22 cellular contexts compared by ENCODE assay signal in the genomic region with DNA sequence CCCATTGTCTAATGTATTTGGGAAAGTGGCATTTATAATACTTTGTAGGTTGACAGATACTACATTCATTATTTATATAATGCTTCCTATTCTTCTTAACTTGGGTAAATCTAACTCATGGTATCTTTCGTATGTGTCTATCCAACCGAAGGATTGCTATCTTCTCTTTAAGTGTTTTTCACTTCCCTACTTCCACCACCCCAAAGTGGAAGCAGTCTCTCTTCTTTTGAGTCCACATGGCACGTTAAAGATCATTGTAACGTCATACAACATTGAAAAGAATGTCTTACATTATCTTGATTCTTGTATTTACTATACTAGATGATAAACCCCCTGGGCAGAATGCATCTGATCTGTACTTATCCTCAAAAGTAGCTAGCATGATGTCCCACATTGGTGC. TPM values are rescaled to one million over a fixed set of nuclear protein-coding genes. Genes with fewer than 3 reads are reported as not detected.
DNase-seq lines count a peak whose midpoint lies in the region; ATAC-seq and TF ChIP-seq lines count a peak whose summit lies in the region.
"Had no signal": no experiment of that assay in that cellular context is flagged by ENCODE, and none has a peak within 500 bp of the region (broad histone marks: within the 10 kb centered on the region; RNA-seq: fewer than 3 reads in every experiment).

No MANE protein-coding gene starts in this region.

- no peaks in the 10 kb centered on the region for H3K9me3 ChIP-seq in Karpas-422 (ENCODE audit: low read length)
- H3K9me3 ChIP-seq in Peyer's patch: no peaks in the 10 kb centered on the region
- H3K9me3 ChIP-seq: A549, BE2C had no signal

- no peak overlapping the region for H3K9ac ChIP-seq in Karpas-422 (ENCODE audit: low read length)
- H3K9ac ChIP-seq: GM23248 had no signal

- no peak overlapping the region for H3K4me3 ChIP-seq in Karpas-422 (ENCODE audit: low read length)
- H3K4me3 ChIP-seq in Peyer's patch: no peak overlapping the region
- H3K4me3 ChIP-seq: A549, GM23248 had no signal

- TF ChIP-seq POLR2A in Peyer's patch (IDR thresholded peaks at IDR 0.05): no peak

- DNase-seq in activated naive CD8-positive, alpha-beta T cell treated with anti-CD3 and anti-CD28 coated beads, Interleukin-2, amount 50 U/mL, for 24 hours: no peak
- no peak for DNase-seq in activated naive CD8-positive, alpha-beta T cell treated with anti-CD3 and anti-CD28 coated beads for 36 hours
- DNase-seq in Karpas-422 (no peak), Peyer's patch (no peak)
- DNase-seq in stimulated activated naive B cell treated with anti-CD40 and anti-IgM and Interleukin-4, amounts not matched to agents 10 μg/mL and 1 μg/mL and 100 μg/mL, for 72 hours: no peak
- DNase-seq: BE2C, COR-L47, DMS79, GM23248, H9, KBM-7, NCI-H1092 treated with DMSO at 0.1 percent for 48 hours, NCI-H146, NCI-H2029, NCI-H226, NCI-H524 treated with DMSO at 0.1 percent for 48 hours, NCI-H82, Right ventricle myocardium superior had no signal

- H3K4me2 ChIP-seq in Karpas-422 (ENCODE audit: low read depth, low read length, poor library complexity, severe bottlenecking): no peak overlapping the region
- H3K4me2 ChIP-seq: A549 had no signal

- H3K27ac ChIP-seq in Karpas-422 (ENCODE audit: low read length): peak overlapping the region; percentile 38
- peak overlapping the region in 2 of 4 donors; percentile 26 to 37 for H3K27ac ChIP-seq in Peyer's patch
- H3K27ac ChIP-seq: A549, GM23248, HL-60 had no signal

- no peak for TF ChIP-seq CTCF in Peyer's patch (IDR thresholded peaks at IDR 0.05)

- H3K4me1 ChIP-seq in Karpas-422 (ENCODE audit: low read length): peaks cover 12% of the 10 kb centered on the region; the same call in 1 of the 2 replicates
- H3K4me1 ChIP-seq in Peyer's patch: peaks cover 0 to 23% (median 0%) of the 10 kb centered on the region in 4 donors
- H3K4me1 ChIP-seq: A549, BE2C had no signal

- H3K9me3 Mint-ChIP-seq in activated naive CD8-positive, alpha-beta T cell treated with anti-CD3 and anti-CD28 coated beads, Interleukin-2, amount 50 U/mL, for 24 hours: no peaks in the 10 kb centered on the region
- no peaks in the 10 kb centered on the region for H3K9me3 Mint-ChIP-seq in activated naive CD8-positive, alpha-beta T cell treated with anti-CD3 and anti-CD28 coated beads for 36 hours
- no peaks in the 10 kb centered on the region for H3K9me3 Mint-ChIP-seq in activated T-helper 17 cell treated with anti-CD3 and anti-CD28 coated beads, Interleukin-2, amount 50 U/mL, for 72 hours
- H3K9me3 Mint-ChIP-seq in stimulated activated naive B cell treated with anti-CD40 and anti-IgM and Interleukin-4, amounts not matched to agents 10 μg/mL and 1 μg/mL and 100 μg/mL, for 72 hours: no peaks in the 10 kb centered on the region

- no peaks in the 10 kb centered on the region for H3K9me2 ChIP-seq in Karpas-422 (replicated peaks; ENCODE audit: insufficient read depth, low read length)

- H4K20me1 ChIP-seq in Karpas-422 (ENCODE audit: insufficient read depth, low read depth, low read length): peaks cover 90% of the 10 kb centered on the region

- H3K27me3 Mint-ChIP-seq in activated naive CD8-positive, alpha-beta T cell treated with anti-CD3 and anti-CD28 coated beads, Interleukin-2, amount 50 U/mL, for 24 hours: no peaks in the 10 kb centered on the region
- H3K27me3 Mint-ChIP-seq in activated naive CD8-positive, alpha-beta T cell treated with anti-CD3 and anti-CD28 coated beads for 36 hours: no peaks in the 10 kb centered on the region
- no peaks in the 10 kb centered on the region for H3K27me3 Mint-ChIP-seq in activated T-helper 17 cell treated with anti-CD3 and anti-CD28 coated beads, Interleukin-2, amount 50 U/mL, for 72 hours
- no peaks in the 10 kb centered on the region for H3K27me3 Mint-ChIP-seq in stimulated activated naive B cell treated with anti-CD40 and anti-IgM and Interleukin-4, amounts not matched to agents 10 μg/mL and 1 μg/mL and 100 μg/mL, for 72 hours

- peaks cover 13% of the 10 kb centered on the region for H3K79me2 ChIP-seq in Karpas-422 (ENCODE audit: low read length)

- no peaks in the 10 kb centered on the region for H3K27me3 ChIP-seq in Karpas-422 (ENCODE audit: low read length)
- H3K27me3 ChIP-seq in Peyer's patch: no peaks in the 10 kb centered on the region
- H3K27me3 ChIP-seq: BE2C had no signal

- H3K4me3 Mint-ChIP-seq in activated naive CD8-positive, alpha-beta T cell treated with anti-CD3 and anti-CD28 coated beads, Interleukin-2, amount 50 U/mL, for 24 hours: no peak overlapping the region
- H3K4me3 Mint-ChIP-seq in activated naive CD8-positive, alpha-beta T cell treated with anti-CD3 and anti-CD28 coated beads for 36 hours: no peak overlapping the region
- H3K4me3 Mint-ChIP-seq in activated T-helper 17 cell treated with anti-CD3 and anti-CD28 coated beads, Interleukin-2, amount 50 U/mL, for 72 hours: no peak overlapping the region
- H3K4me3 Mint-ChIP-seq in stimulated activated naive B cell treated with anti-CD40 and anti-IgM and Interleukin-4, amounts not matched to agents 10 μg/mL and 1 μg/mL and 100 μg/mL, for 72 hours: no peak overlapping the region
- H3K4me3 Mint-ChIP-seq: H9 had no signal

- H3K27ac Mint-ChIP-seq in activated naive CD8-positive, alpha-beta T cell treated with anti-CD3 and anti-CD28 coated beads, Interleukin-2, amount 50 U/mL, for 24 hours: peak overlapping the region; percentile 40
- no peak overlapping the region for H3K27ac Mint-ChIP-seq in activated naive CD8-positive, alpha-beta T cell treated with anti-CD3 and anti-CD28 coated beads for 36 hours
- peak overlapping the region; percentile 61 for H3K27ac Mint-ChIP-seq in activated T-helper 17 cell treated with anti-CD3 and anti-CD28 coated beads, Interleukin-2, amount 50 U/mL, for 72 hours
- peak overlapping the region; percentile 15 for H3K27ac Mint-ChIP-seq in stimulated activated naive B cell treated with anti-CD40 and anti-IgM and Interleukin-4, amounts not matched to agents 10 μg/mL and 1 μg/mL and 100 μg/mL, for 72 hours

- peaks cover 23% of the 10 kb centered on the region for H3K4me1 Mint-ChIP-seq in activated naive CD8-positive, alpha-beta T cell treated with anti-CD3 and anti-CD28 coated beads, Interleukin-2, amount 50 U/mL, for 24 hours
- peaks cover 19% of the 10 kb centered on the region for H3K4me1 Mint-ChIP-seq in activated naive CD8-positive, alpha-beta T cell treated with anti-CD3 and anti-CD28 coated beads for 36 hours
- peaks cover 24% of the 10 kb centered on the region for H3K4me1 Mint-ChIP-seq in activated T-helper 17 cell treated with anti-CD3 and anti-CD28 coated beads, Interleukin-2, amount 50 U/mL, for 72 hours
- H3K4me1 Mint-ChIP-seq in stimulated activated naive B cell treated with anti-CD40 and anti-IgM and Interleukin-4, amounts not matched to agents 10 μg/mL and 1 μg/mL and 100 μg/mL, for 72 hours: peaks cover 6 to 7% of the 10 kb centered on the region in 2 donors

- no peak overlapping the region for H2AFZ ChIP-seq in Karpas-422 (ENCODE audit: low read length)
- H2AFZ ChIP-seq: GM23248 had no signal

- peaks cover 88% of the 10 kb centered on the region for H3K36me3 Mint-ChIP-seq in activated naive CD8-positive, alpha-beta T cell treated with anti-CD3 and anti-CD28 coated beads, Interleukin-2, amount 50 U/mL, for 24 hours (ENCODE audit: low read depth)
- H3K36me3 Mint-ChIP-seq in activated naive CD8-positive, alpha-beta T cell treated with anti-CD3 and anti-CD28 coated beads for 36 hours: peaks cover 37% of the 10 kb centered on the region
- peaks cover 100% of the 10 kb centered on the region for H3K36me3 Mint-ChIP-seq in activated T-helper 17 cell treated with anti-CD3 and anti-CD28 coated beads, Interleukin-2, amount 50 U/mL, for 72 hours (ENCODE audit: low read depth)
- peaks cover 53 to 79% of the 10 kb centered on the region in 2 donors for H3K36me3 Mint-ChIP-seq in stimulated activated naive B cell treated with anti-CD40 and anti-IgM and Interleukin-4, amounts not matched to agents 10 μg/mL and 1 μg/mL and 100 μg/mL, for 72 hours

- peaks cover 100% of the 10 kb centered on the region for H3K36me3 ChIP-seq in Karpas-422 (ENCODE audit: insufficient read depth, low read length)
- peaks cover 0 to 100% (median 10%) of the 10 kb centered on the region in 3 donors for H3K36me3 ChIP-seq in Peyer's patch

- ATAC-seq in activated naive CD8-positive, alpha-beta T cell treated with anti-CD3 and anti-CD28 coated beads, Interleukin-2, amount 50 U/mL, for 24 hours: no peak
- ATAC-seq in activated T-helper 17 cell treated with anti-CD3 and anti-CD28 coated beads, Interleukin-2, amount 50 U/mL, for 72 hours (replicated peaks): no peak
- peak; percentile 51 to 57 for ATAC-seq in stimulated activated naive B cell treated with anti-CD40 and anti-IgM and Interleukin-4, amounts not matched to agents 10 μg/mL and 1 μg/mL and 100 μg/mL, for 72 hours (replicated peaks)
- ATAC-seq in GM21723 (IDR thresholded peaks at IDR 0.05; ENCODE audit: unreplicated experiment): no peak
- ATAC-seq: A549 had no signal

RNA-seq across cellular contexts. Expression of a gene that starts 21.2 kb away (rescaled TPM):
- total RNA-seq in activated naive CD8-positive, alpha-beta T cell treated with anti-CD3 and anti-CD28 coated beads for 36 hours: 100 to 1,000 TPM; 234 to 243 TPM
- total RNA-seq in Karpas-422 (2014; rRNA removed; shearing (Covaris generic); ENCODE audit: low replicate concordance): 931 and 967 TPM in 2 replicates
- total RNA-seq in activated T-helper 17 cell treated with anti-CD3 and anti-CD28 coated beads, Interleukin-2, amount 50 U/mL, for 72 hours: 100 to 1,000 TPM; 206 to 244 TPM
- 1,000 to 10,000 TPM in 3 of 4 donors, 100 to 1,000 TPM in 1; 229 to 4,700 (median 2,986) TPM for total RNA-seq in Peyer's patch

Comparison
In these comparisons a context has a peak if more than half of its experiments do, and no peak if none do; other contexts are left out.
1. ATAC-seq: peak in stimulated activated naive B cell treated with anti-CD40 and anti-IgM and Interleukin-4, amounts not matched to agents 10 μg/mL and 1 μg/mL and 100 μg/mL, for 72 hours (2 of 2); none in activated naive CD8-positive, alpha-beta T cell treated with anti-CD3 and anti-CD28 coated beads, Interleukin-2, amount 50 U/mL, for 24 hours (single experiment), activated T-helper 17 cell treated with anti-CD3 and anti-CD28 coated beads, Interleukin-2, amount 50 U/mL, for 72 hours (single experiment) and GM21723 (single experiment).